8 cellular contexts compared by ENCODE assay signal in the genomic region with DNA sequence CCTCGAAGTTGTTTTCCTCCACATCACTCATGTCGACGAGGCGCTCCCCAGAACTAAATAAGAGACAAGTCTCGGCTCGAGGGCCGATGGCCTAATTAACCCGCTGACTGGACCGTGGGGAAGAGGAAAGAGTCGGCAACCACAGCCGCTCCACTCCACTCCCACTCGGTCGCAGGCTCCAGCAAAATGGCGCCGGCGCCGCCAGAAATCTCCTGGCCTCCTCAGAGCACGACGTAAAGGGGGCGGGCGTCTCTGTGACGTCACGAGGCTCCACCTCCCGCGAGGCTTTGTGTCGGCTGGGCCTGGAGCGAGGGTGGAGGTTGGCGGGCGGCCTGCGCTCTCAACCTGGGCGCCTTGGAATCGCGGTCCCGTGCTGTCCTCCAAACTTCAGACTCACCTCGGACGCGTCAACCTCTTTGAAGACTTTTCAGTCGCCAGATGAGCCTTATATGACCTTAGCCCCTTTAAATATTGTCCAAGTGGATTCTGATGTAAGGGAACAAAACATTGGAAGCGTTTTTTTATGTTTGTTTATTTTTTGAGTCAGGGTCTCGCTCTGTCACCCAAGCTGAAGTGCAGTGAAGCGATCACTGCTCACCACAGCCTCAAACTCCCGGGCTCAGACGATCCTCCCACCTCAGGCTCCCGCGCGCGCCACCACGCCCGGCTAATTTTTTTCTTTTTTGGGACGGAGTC. TPM values are rescaled to one million over a fixed set of nuclear protein-coding genes. Genes with fewer than 3 reads are reported as not detected.
DNase-seq lines count a peak whose midpoint lies in the region; ATAC-seq and TF ChIP-seq lines count a peak whose summit lies in the region.

A gene (minus strand): TSS at position 188 of the 696 bp plus-strand sequence. CDS start 157 bp downstream, at position 31.

- H3K27ac ChIP-seq in SK-N-MC (peak within 1 kb of the TSS; percentile 97), neuronal stem cell (replicated peaks; ENCODE audit: low read length) (peak within 1 kb of the TSS; percentile 65), subcutaneous abdominal adipose tissue (ENCODE audit: low read depth, low read length) (peak within 1 kb of the TSS; percentile 97)

- peak within 1 kb of the TSS; percentile 94 for H2AK5ac ChIP-seq in neuronal stem cell (ENCODE audit: low read depth, low read length)

- H3K4me3 ChIP-seq in GM06990 (replicated peaks; ENCODE audit: low read depth, low read length), result peak within 1 kb of the TSS; percentile 83
- peak within 1 kb of the TSS; percentile 92 for H3K4me3 ChIP-seq in NB4 (ENCODE audit: low read depth, low read length)
- peak within 1 kb of the TSS; percentile 98 for H3K4me3 ChIP-seq in SK-N-MC
- peak within 1 kb of the TSS; percentile 78 to 96 for H3K4me3 ChIP-seq in neuronal stem cell (ENCODE audit: low read length in 2 of 2)
- H3K4me3 ChIP-seq in subcutaneous abdominal adipose tissue (ENCODE audit: low read depth in 1 of 5, low read length in 5 of 5), result peak within 1 kb of the TSS; percentile 87 to 99 (median 98)

- H3K4me2 ChIP-seq in neuronal stem cell (ENCODE audit: insufficient read depth, low read length, poor library complexity, severe bottlenecking), result peak within 1 kb of the TSS; percentile 38

- peak; percentile 91 for ATAC-seq in HG02571 (IDR thresholded peaks at IDR 0.05; ENCODE audit: unreplicated experiment)

- peak within 1 kb of the TSS; percentile 97 for H3K18ac ChIP-seq in neuronal stem cell (ENCODE audit: low read length)

- peaks cover 25% of the 10 kb centered on the region for H3K36me3 Mint-ChIP-seq in activated naive CD4-positive, alpha-beta T cell treated with anti-CD3 and anti-CD28 coated beads for 36 hours (ENCODE audit: low read depth)

- DNase-seq in GM06990 (ENCODE audit: extremely low read depth, insufficient read length) (peak; percentile 96), NB4 (ENCODE audit: low read depth) (peak; percentile 98), SK-N-MC (ENCODE audit: low read depth, low spot score) (peak; percentile 53), foreskin melanocyte (peak; percentile 89), neuronal stem cell (ENCODE audit: low spot score) (peak; percentile 92)
- peak; percentile 99 for DNase-seq in activated naive CD4-positive, alpha-beta T cell treated with anti-CD3 and anti-CD28 coated beads for 36 hours

- peak within 1 kb of the TSS; percentile 100 for H3K9ac ChIP-seq in SK-N-MC (ENCODE audit: insufficient read length)
- H3K9ac ChIP-seq in neuronal stem cell (ENCODE audit: low read depth, low read length, poor library complexity), result peak within 1 kb of the TSS; percentile 92
- H3K9ac ChIP-seq in subcutaneous abdominal adipose tissue (ENCODE audit: low read length in 5 of 5), result peak within 1 kb of the TSS; percentile 90 to 99 (median 98)

- H3K4ac ChIP-seq in neuronal stem cell (ENCODE audit: low read length), result peak within 1 kb of the TSS; percentile 93

- H4K8ac ChIP-seq in neuronal stem cell (ENCODE audit: low read depth, low read length), result no peak within 1 kb of the TSS

- H2BK12ac ChIP-seq in neuronal stem cell (ENCODE audit: low read length), result no peak within 1 kb of the TSS

- H4K91ac ChIP-seq in neuronal stem cell (ENCODE audit: low read depth, low read length, poor library complexity), result peak within 1 kb of the TSS; percentile 97

- peak within 1 kb of the TSS; percentile 99 for H3K4me3 Mint-ChIP-seq in activated naive CD4-positive, alpha-beta T cell treated with anti-CD3 and anti-CD28 coated beads for 36 hours

- H3K36me3 ChIP-seq in GM06990 (ENCODE audit: control insufficient read depth, insufficient read depth, low read length), result no peaks in the 10 kb centered on the region
- peaks cover 29% of the 10 kb centered on the region for H3K36me3 ChIP-seq in SK-N-MC (ENCODE audit: insufficient read depth, low read length)
- H3K36me3 ChIP-seq in neuronal stem cell (replicated peaks in 1 of 2; ENCODE audit: control insufficient read depth in 2 of 2, insufficient read depth in 2 of 2, low read length in 2 of 2), result peaks cover 0 to 31% of the 10 kb centered on the region in 2 donors
- no peaks in the 10 kb centered on the region for H3K36me3 ChIP-seq in subcutaneous abdominal adipose tissue (ENCODE audit: control insufficient read depth in 5 of 5, insufficient read depth in 5 of 5, low read length in 5 of 5)

- no peaks in the 10 kb centered on the region for H3K27me3 Mint-ChIP-seq in activated naive CD4-positive, alpha-beta T cell treated with anti-CD3 and anti-CD28 coated beads for 36 hours (ENCODE audit: low read depth)

- TF ChIP-seq POLR2A in NB4 (IDR thresholded peaks at IDR 0.05; ENCODE audit: extremely low read depth, insufficient read length), result peak; percentile 100

- peak within 1 kb of the TSS; percentile 95 for H2BK5ac ChIP-seq in neuronal stem cell (ENCODE audit: low read length)

- H3K9me3 Mint-ChIP-seq in activated naive CD4-positive, alpha-beta T cell treated with anti-CD3 and anti-CD28 coated beads for 36 hours, result no peaks in the 10 kb centered on the region

- H2BK15ac ChIP-seq in neuronal stem cell (ENCODE audit: low read length), result peak within 1 kb of the TSS; percentile 58

- H3K27me3 ChIP-seq in GM06990 (replicated peaks; ENCODE audit: control insufficient read depth, insufficient read depth, low read length) (no peaks in the 10 kb centered on the region), neuronal stem cell (ENCODE audit: control insufficient read depth in 3 of 3, insufficient read depth in 3 of 3, low read depth in 1 of 3, low read length in 3 of 3) (no peaks in the 10 kb centered on the region), subcutaneous abdominal adipose tissue (ENCODE audit: control insufficient read depth in 5 of 5, insufficient read depth in 4 of 5, low read length in 5 of 5) (no peaks in the 10 kb centered on the region)

- no CpG with 5 or more reads among the region's 50 CpGs for WGBS in neuronal stem cell (ENCODE audit: extremely low coverage in 2 of 2, insufficient read length in 2 of 2, insufficient replicate concordance in 1 of 2), 2 donors

- intact Hi-C loops in activated naive CD4-positive, alpha-beta T cell treated with anti-CD3 and anti-CD28 coated beads for 36 hours (cut with micrococcal nuclease), result loop anchor here (1.0 to 10.0 kb wide), 12 partner anchors 42 to 1593 kb away; a partner anchor contains a TSS

- peaks cover 2% of the 10 kb centered on the region for H3K79me1 ChIP-seq in neuronal stem cell (ENCODE audit: low read depth, low read length)

- CTCF ChIA-PET in activated naive CD4-positive, alpha-beta T cell treated with anti-CD3 and anti-CD28 coated beads for 36 hours (lab: Charles Lee), result interaction anchor here (0.6 kb wide), 1 partner anchor 253 kb away, joined by 4 read pairs; no protein-coding TSS in a partner anchor

- H3K9me3 ChIP-seq in SK-N-MC (ENCODE audit: low read depth, low read length), result no peaks in the 10 kb centered on the region
- peaks cover 0 to 14% of the 10 kb centered on the region in 2 donors for H3K9me3 ChIP-seq in neuronal stem cell (replicated peaks in 1 of 2; ENCODE audit: control insufficient read depth in 2 of 2, insufficient read depth in 1 of 2, low read depth in 1 of 2, low read length in 2 of 2)
- no peaks in the 10 kb centered on the region for H3K9me3 ChIP-seq in subcutaneous abdominal adipose tissue (ENCODE audit: control insufficient read depth in 5 of 5, low read length in 5 of 5)

- TF ChIP-seq CTCF in GM06990 (IDR thresholded peaks at IDR 0.05; ENCODE audit: insufficient read depth, low read length, poor library complexity, severe bottlenecking) (no peak), NB4 (IDR thresholded peaks at IDR 0.05; ENCODE audit: low read depth, low read length) (no peak)

- H3K4me1 ChIP-seq in neuronal stem cell (ENCODE audit: control insufficient read depth in 2 of 2, insufficient read depth in 1 of 2, low read depth in 1 of 2, low read length in 2 of 2), result peaks cover 0 to 2% of the 10 kb centered on the region in 2 donors
- peaks cover 0 to 38% (median 25%) of the 10 kb centered on the region in 5 donors for H3K4me1 ChIP-seq in subcutaneous abdominal adipose tissue (ENCODE audit: control insufficient read depth in 5 of 5, insufficient read depth in 5 of 5, low read length in 5 of 5)

- no peak within 1 kb of the TSS for H2BK120ac ChIP-seq in neuronal stem cell (ENCODE audit: low read depth, low read length)

- H3K23ac ChIP-seq in neuronal stem cell (ENCODE audit: low read depth, low read length, poor library complexity), result peak within 1 kb of the TSS; percentile 82

- H3K14ac ChIP-seq in neuronal stem cell (ENCODE audit: low read length), result peak within 1 kb of the TSS; percentile 5

- peaks cover 43% of the 10 kb centered on the region for H3K4me1 Mint-ChIP-seq in activated naive CD4-positive, alpha-beta T cell treated with anti-CD3 and anti-CD28 coated beads for 36 hours (ENCODE audit: low read depth)

- H3K27ac Mint-ChIP-seq in activated naive CD4-positive, alpha-beta T cell treated with anti-CD3 and anti-CD28 coated beads for 36 hours, result peak within 1 kb of the TSS; percentile 100

- H2AFZ ChIP-seq in neuronal stem cell (ENCODE audit: low read length), result peak within 1 kb of the TSS; percentile 85

RNA-seq across cellular contexts. Expression of the gene that starts here (rescaled TPM):
- 10 to 100 TPM; 77.8 to 79.0 TPM for total RNA-seq in activated naive CD4-positive, alpha-beta T cell treated with anti-CD3 and anti-CD28 coated beads for 36 hours
- polyA plus RNA-seq in neuronal stem cell (2013, experiment 1 of 2), result 93.0 TPM
- polyA plus RNA-seq in neuronal stem cell (2013, experiment 2 of 2), result 96.4 TPM

Comparison
In these comparisons a context has a peak if more than half of its experiments do, and no peak if none do; other contexts are left out.
1. Peak in every context shown above with its lines: DNase-seq, ATAC-seq, H3K4me3 ChIP-seq and H3K27ac ChIP-seq.